ENCODE assay signal across 23 cellular contexts in the genomic region with DNA sequence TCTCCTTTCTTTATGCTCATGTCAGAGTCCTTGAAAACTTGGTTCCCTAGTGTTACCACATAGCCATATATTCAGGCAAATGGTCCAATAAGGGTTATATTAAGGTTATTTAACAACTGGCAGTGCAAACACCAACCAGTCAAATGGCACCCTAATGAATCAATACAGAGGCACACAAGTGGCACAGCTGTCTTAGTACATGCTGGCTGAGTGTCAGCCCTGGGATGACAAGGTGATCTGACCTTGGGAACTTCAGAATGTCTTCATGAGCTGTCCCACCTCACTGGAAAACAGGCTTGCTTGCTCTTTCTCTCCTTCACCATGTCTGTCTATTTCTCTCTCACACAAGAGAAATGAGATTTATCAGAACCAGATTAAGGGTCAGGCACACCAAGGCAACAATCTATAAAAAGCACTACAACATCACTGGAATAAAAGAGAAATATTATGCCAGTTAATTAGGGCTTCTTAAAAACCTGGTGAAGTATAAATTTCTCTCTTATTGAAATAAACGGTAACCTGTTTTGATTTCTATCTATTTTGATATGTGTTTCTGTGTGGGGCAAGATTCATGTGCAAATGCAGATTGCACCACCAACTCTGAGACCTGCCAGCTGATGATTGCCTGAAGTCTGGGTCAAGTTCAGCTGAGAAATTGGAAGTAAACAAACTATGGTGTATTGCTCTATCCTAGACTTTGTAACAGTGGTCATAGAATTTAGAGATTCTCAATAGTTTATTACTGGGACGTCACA.
A peak's percentile ranks its signal among the peaks of the same experiment; 100 is the strongest.
DNase-seq lines count a peak whose midpoint lies in the region; ATAC-seq and TF ChIP-seq lines count a peak whose summit lies in the region.
"Had no signal": no experiment of that assay in that cellular context is flagged by ENCODE, and none has a peak within 500 bp of the region (broad histone marks: within the 10 kb centered on the region; RNA-seq: fewer than 3 reads in every experiment).

No MANE protein-coding gene starts in this region.

- H4K91ac ChIP-seq in H9 (ENCODE audit: insufficient read length, low read depth, low read length) = no peak overlapping the region

- no peak overlapping the region for H2BK12ac ChIP-seq in H9 (ENCODE audit: insufficient read length, low read depth, low read length)

- H4K5ac ChIP-seq in H9 (ENCODE audit: insufficient read length, low read depth, low read length) = no peak overlapping the region

- H3K4me1 ChIP-seq in left ventricle myocardium inferior (peaks cover 11% of the 10 kb centered on the region), GM23338 (ENCODE audit: insufficient read depth) (no peaks in the 10 kb centered on the region), H9 (ENCODE audit: insufficient read depth, low read length) (no peaks in the 10 kb centered on the region), esophagus muscularis mucosa (no peaks in the 10 kb centered on the region)
- H3K4me1 ChIP-seq: BE2C had no signal

- H3T11ph ChIP-seq in H9 (ENCODE audit: low read length) = no peak overlapping the region

- no peaks in the 10 kb centered on the region for H4K20me1 ChIP-seq in GM23338 (replicated peaks; ENCODE audit: insufficient read depth)
- H4K20me1 ChIP-seq in H9 (ENCODE audit: control insufficient read depth, insufficient read depth, insufficient read length) = no peaks in the 10 kb centered on the region

- no peak for TF ChIP-seq POLR2A in esophagus muscularis mucosa (IDR thresholded peaks at IDR 0.05; ENCODE audit: low read depth)

- H3K9me3 Mint-ChIP-seq in GM23338 (no peaks in the 10 kb centered on the region), H9 (0 out of 5 replicates have a peak, but pooled peaks cover 2 to 3% of the 10 kb centered on the region in 2 experiments)
- H3K9me3 Mint-ChIP-seq in activated T-helper 17 cell treated with anti-CD3 and anti-CD28 coated beads, Interleukin-2, amount 50 U/mL, for 72 hours = no peaks in the 10 kb centered on the region
- H3K9me3 Mint-ChIP-seq: CD8-positive, alpha-beta memory T cell; HFFc6 had no signal

- ATAC-seq in Right ventricle myocardium superior (ENCODE audit: poor library complexity) (peak; percentile 75), GM23338 (no peak)
- no peak for ATAC-seq in activated T-helper 17 cell treated with anti-CD3 and anti-CD28 coated beads, Interleukin-2, amount 50 U/mL, for 72 hours (replicated peaks)
- ATAC-seq: HCT116 had no signal

- no peak overlapping the region for H3K9ac ChIP-seq in H9 (ENCODE audit: extremely low read depth, insufficient read length, low read length)

- WGBS in H9 (ENCODE audit: extremely low coverage, insufficient read length, low lambda C conversion rate) = no CpG with 5 or more reads among the region's 2 CpGs
- WGBS in esophagus muscularis mucosa = 78% methylated on average over 2 of the region's 2 CpGs

- H3K9me2 ChIP-seq in GM23338 (ENCODE audit: insufficient read depth) = no peaks in the 10 kb centered on the region

- no peak overlapping the region for H3K18ac ChIP-seq in H9 (ENCODE audit: insufficient read length, low read depth, low read length)

- H2BK120ac ChIP-seq in H9 (ENCODE audit: low read depth, low read length, poor library complexity, severe bottlenecking) = no peak overlapping the region

- no peaks in the 10 kb centered on the region for H3K23me2 ChIP-seq in H9 (ENCODE audit: insufficient read length, low read depth, low read length, poor library complexity, severe bottlenecking)

- H2AK5ac ChIP-seq in H9 (ENCODE audit: insufficient read length, low read length) = no peak overlapping the region

- no peak overlapping the region for H3K4ac ChIP-seq in H9 (ENCODE audit: low read depth, low read length)

- no peaks in the 10 kb centered on the region for H3K9me3 ChIP-seq in left ventricle myocardium inferior (replicated peaks)
- no peaks in the 10 kb centered on the region for H3K9me3 ChIP-seq in H9 (ENCODE audit: control insufficient read depth, low read depth, low read length)
- H3K9me3 ChIP-seq in esophagus muscularis mucosa = no peaks in the 10 kb centered on the region
- H3K9me3 ChIP-seq: BE2C had no signal

- peak overlapping the region; percentile 62 for H4K8ac ChIP-seq in H9 (replicated peaks; ENCODE audit: insufficient read length, low read depth, low read length)

- H2BK20ac ChIP-seq in H9 (ENCODE audit: low read depth, low read length, poor library complexity, severe bottlenecking) = no peak overlapping the region

- no peak overlapping the region for H2BK15ac ChIP-seq in H9 (ENCODE audit: low read depth, low read length)

- H3K14ac ChIP-seq in H9 (ENCODE audit: insufficient read depth, low read length) = 0 out of 2 replicates have a peak overlapping the region, but pooled peaks have one; percentile 63

- H3K27ac ChIP-seq in left ventricle myocardium inferior (replicated peaks) (no peak overlapping the region), GM23338 (ENCODE audit: low read depth) (no peak overlapping the region), H9 (ENCODE audit: insufficient read length, low read depth, low read length) (no peak overlapping the region), esophagus muscularis mucosa (replicated peaks in 1 of 4) (no peak overlapping the region)
- H3K27ac ChIP-seq: HL-60 had no signal

- no peaks in the 10 kb centered on the region for H3K27me3 Mint-ChIP-seq in GM23338 (ENCODE audit: insufficient read depth, low read depth, poor library complexity)
- H3K27me3 Mint-ChIP-seq in H9 (ENCODE audit: low read depth) = no peaks in the 10 kb centered on the region
- H3K27me3 Mint-ChIP-seq in activated T-helper 17 cell treated with anti-CD3 and anti-CD28 coated beads, Interleukin-2, amount 50 U/mL, for 72 hours = peaks cover 7% of the 10 kb centered on the region

- H3K4me3 Mint-ChIP-seq in GM23338 (no peak overlapping the region), H9 (no peak overlapping the region)
- no peak overlapping the region for H3K4me3 Mint-ChIP-seq in activated T-helper 17 cell treated with anti-CD3 and anti-CD28 coated beads, Interleukin-2, amount 50 U/mL, for 72 hours
- H3K4me3 Mint-ChIP-seq: CD4-positive, CD25-positive, alpha-beta regulatory T cell; CD8-positive, alpha-beta memory T cell; HFFc6; IgD-negative memory B cell had no signal

- intact Hi-C loops in Right ventricle myocardium superior (cut with DNase I) (no loop called here), left ventricle myocardium inferior (cut with micrococcal nuclease) (no loop called here), esophagus muscularis mucosa (cut with DNase I) (no loop called here)

- H2BK5ac ChIP-seq in H9 (ENCODE audit: insufficient read length, low read length) = no peak overlapping the region

- no peak overlapping the region for H3K56ac ChIP-seq in H9 (ENCODE audit: insufficient read length, low read depth, low read length)

- DNase-seq in Right ventricle myocardium superior (no peak), left ventricle myocardium inferior (no peak), GM23338 (ENCODE audit: low spot score) (no peak), H9 (no peak), esophagus muscularis mucosa (ENCODE audit: extremely low spot score) (peak; percentile 17), NCI-H510A treated with DMSO at 0.1 percent for 48 hours (lab: John Stamatoyannopoulos, UW) (no peak), NCI-H2081 (lab: John Stamatoyannopoulos, UW) (no peak)
- DNase-seq: ACHN; BE2C; C1 segment of cervical spinal cord; CD4-positive, CD25-positive, alpha-beta regulatory T cell; CD8-positive, alpha-beta memory T cell; COR-L47; DMS 273 treated with DMSO at 0.1 percent for 48 hours; DMS53; DND-41; EL; HFFc6 had no signal

- H3K36me3 Mint-ChIP-seq in GM23338 (ENCODE audit: low read depth) = no peaks in the 10 kb centered on the region
- H3K36me3 Mint-ChIP-seq in H9 (ENCODE audit: insufficient read depth in 1 of 3, low read depth in 3 of 3) = no peaks in the 10 kb centered on the region
- H3K36me3 Mint-ChIP-seq in activated T-helper 17 cell treated with anti-CD3 and anti-CD28 coated beads, Interleukin-2, amount 50 U/mL, for 72 hours (ENCODE audit: low read depth) = no peaks in the 10 kb centered on the region
- H3K36me3 Mint-ChIP-seq: CD4-positive, CD25-positive, alpha-beta regulatory T cell; CD8-positive, alpha-beta memory T cell; IgD-negative memory B cell had no signal

- no peak for TF ChIP-seq EP300 in esophagus muscularis mucosa (IDR thresholded peaks at IDR 0.05)

- H3K79me1 ChIP-seq in H9 (ENCODE audit: insufficient read depth, low read depth, low read length, poor library complexity, severe bottlenecking) = no peaks in the 10 kb centered on the region

- no peaks in the 10 kb centered on the region for H3K4me1 Mint-ChIP-seq in GM23338
- H3K4me1 Mint-ChIP-seq in H9 = no peaks in the 10 kb centered on the region
- no peaks in the 10 kb centered on the region for H3K4me1 Mint-ChIP-seq in activated T-helper 17 cell treated with anti-CD3 and anti-CD28 coated beads, Interleukin-2, amount 50 U/mL, for 72 hours
- H3K4me1 Mint-ChIP-seq: CD4-positive, CD25-positive, alpha-beta regulatory T cell; CD8-positive, alpha-beta memory T cell had no signal

- no peaks in the 10 kb centered on the region for H3K36me3 ChIP-seq in left ventricle myocardium inferior
- H3K36me3 ChIP-seq in GM23338 (ENCODE audit: insufficient read depth) = no peaks in the 10 kb centered on the region
- no peaks in the 10 kb centered on the region for H3K36me3 ChIP-seq in esophagus muscularis mucosa
- H3K36me3 ChIP-seq: BE2C had no signal

- no peaks in the 10 kb centered on the region for H3F3A ChIP-seq in GM23338 (replicated peaks; ENCODE audit: low read depth)

- TF ChIP-seq CTCF in left ventricle myocardium inferior (IDR thresholded peaks at IDR 0.05; ENCODE audit: borderline replicate concordance) (no peak), GM23338 (conservative IDR thresholded peaks at IDR 0.05; ENCODE audit: low read depth in 2 of 2) (no peak), H9 (conservative IDR thresholded peaks at IDR 0.05) (no peak), esophagus muscularis mucosa (IDR thresholded peaks at IDR 0.05) (no peak)

- H3K27ac Mint-ChIP-seq in GM23338 = no peak overlapping the region
- H3K27ac Mint-ChIP-seq in H9 = no peak overlapping the region
- no peak overlapping the region for H3K27ac Mint-ChIP-seq in activated T-helper 17 cell treated with anti-CD3 and anti-CD28 coated beads, Interleukin-2, amount 50 U/mL, for 72 hours
- H3K27ac Mint-ChIP-seq: CD4-positive, CD25-positive, alpha-beta regulatory T cell; CD8-positive, alpha-beta memory T cell; HFFc6; IgD-negative memory B cell had no signal

- H3K79me2 ChIP-seq in GM23338 (replicated peaks; ENCODE audit: insufficient read depth) = no peaks in the 10 kb centered on the region
- H3K79me2 ChIP-seq in H9 (ENCODE audit: insufficient read depth, low read length) = no peaks in the 10 kb centered on the region

- no peaks in the 10 kb centered on the region for H3K27me3 ChIP-seq in left ventricle myocardium inferior (ENCODE audit: low read depth)
- no peaks in the 10 kb centered on the region for H3K27me3 ChIP-seq in GM23338 (ENCODE audit: insufficient read depth)
- H3K27me3 ChIP-seq in H9 (ENCODE audit: insufficient read depth, low read length) = no peaks in the 10 kb centered on the region
- no peaks in the 10 kb centered on the region for H3K27me3 ChIP-seq in esophagus muscularis mucosa
- H3K27me3 ChIP-seq: BE2C had no signal

- H2AFZ ChIP-seq in GM23338 (0 out of 2 replicates have a peak overlapping the region, but pooled peaks have one; percentile 39), H9 (ENCODE audit: low read length) (no peak overlapping the region)

- H3K4me2 ChIP-seq in GM23338 = no peak overlapping the region
- no peak overlapping the region for H3K4me2 ChIP-seq in H9 (ENCODE audit: insufficient read depth, insufficient read length, low read length)

- H3K4me3 ChIP-seq in left ventricle myocardium inferior = no peak overlapping the region
- H3K4me3 ChIP-seq in GM23338 = no peak overlapping the region
- H3K4me3 ChIP-seq in esophagus muscularis mucosa = no peak overlapping the region
- H3K4me3 ChIP-seq: GM12878 had no signal

- H3K23ac ChIP-seq in H9 (ENCODE audit: insufficient read length, low read depth, low read length) = no peak overlapping the region
